Comparison of ENCODE assay signal across 17 cellular contexts in the genomic region with DNA sequence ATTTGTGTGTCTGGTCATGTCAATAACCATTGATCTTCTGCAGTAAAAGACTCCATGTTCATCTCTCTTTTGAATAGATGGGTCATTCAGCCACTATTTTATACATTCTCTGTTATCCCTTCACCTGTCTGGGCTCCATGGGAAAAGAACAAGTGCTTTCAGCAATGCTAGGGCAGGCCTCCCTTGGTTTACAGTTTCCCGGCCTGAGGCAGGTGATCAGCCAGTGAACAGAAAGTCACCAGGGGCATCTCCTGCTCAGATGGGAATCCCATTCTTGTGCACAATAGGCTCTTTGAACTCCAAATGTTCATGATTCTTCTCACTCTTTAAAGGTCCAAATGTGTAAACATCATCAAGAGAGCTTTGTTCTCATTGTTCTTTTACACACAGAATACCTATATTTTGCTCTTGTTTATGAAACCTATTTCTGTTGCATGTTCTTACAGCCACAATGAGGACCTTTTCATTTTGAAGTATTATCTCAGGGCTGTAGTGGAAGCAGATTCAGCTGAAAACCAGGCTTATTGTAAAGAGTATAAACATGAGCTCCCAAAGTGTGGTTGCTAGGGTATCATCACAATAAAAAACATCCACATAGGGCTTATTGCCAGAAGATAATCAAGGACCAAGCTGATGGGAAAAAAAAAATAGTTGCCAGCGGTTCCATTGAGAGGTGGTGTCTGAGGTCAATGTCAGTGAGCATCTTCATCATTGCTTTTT.
DNase-seq lines count a peak whose midpoint lies in the region; ATAC-seq and TF ChIP-seq lines count a peak whose summit lies in the region.
"Had no signal": no experiment of that assay in that cellular context is flagged by ENCODE, and none has a peak within 500 bp of the region (broad histone marks: within the 10 kb centered on the region; RNA-seq: fewer than 3 reads in every experiment).

No MANE protein-coding gene starts in this region.

- H3K4me1 Mint-ChIP-seq in osteocyte (ENCODE audit: unreplicated experiment) = peaks cover 28% of the 10 kb centered on the region
- H3K4me1 Mint-ChIP-seq: natural killer cell had no signal

- DNase-seq in NCI-H1092 treated with DMSO at 0.1 percent for 48 hours (lab: John Stamatoyannopoulos, UW) (peak; percentile 7), NCI-H1092 (lab: John Stamatoyannopoulos, UW) (no peak), NCI-H2196 treated with DMSO at 0.1 percent for 48 hours (lab: John Stamatoyannopoulos, UW; ENCODE audit: unreplicated experiment) (peak; percentile 54), caudate nucleus (lab: John Stamatoyannopoulos, UW) (no peak), osteocyte (ENCODE audit: extremely low spot score, unreplicated experiment) (no peak)
- no peak for DNase-seq in activated naive CD4-positive, alpha-beta T cell treated with Interleukin-2 at 50 U/mL for 16 hours
- no peak for DNase-seq in activated CD4-positive, alpha-beta T cell treated with anti-CD3 and anti-CD28 coated beads, Interleukin-2, amount 50 U/mL, for 48 hours
- DNase-seq: 8988T; activated effector memory CD4-positive, alpha-beta T cell treated with anti-CD3 and anti-CD28 coated beads, Interleukin-2, amount 50 U/mL, for 16 hours; amygdala; MM.1S; natural killer cell; NCI-H446; psoas muscle had no signal

- H3K27ac Mint-ChIP-seq in osteocyte (ENCODE audit: unreplicated experiment) = peak overlapping the region; percentile 23
- H3K27ac Mint-ChIP-seq: natural killer cell had no signal

- no peaks in the 10 kb centered on the region for H3K27me3 Mint-ChIP-seq in osteocyte (ENCODE audit: unreplicated experiment)

- peak overlapping the region; percentile 49 for H3K27ac ChIP-seq in caudate nucleus (ENCODE audit: low read depth, low read length)
- H3K27ac ChIP-seq: psoas muscle, tibial nerve had no signal

- H3K36me3 Mint-ChIP-seq in osteocyte (ENCODE audit: unreplicated experiment) = no peaks in the 10 kb centered on the region
- H3K36me3 Mint-ChIP-seq: natural killer cell had no signal

- no peak overlapping the region for H3K4me3 Mint-ChIP-seq in osteocyte (ENCODE audit: unreplicated experiment)
- H3K4me3 Mint-ChIP-seq: natural killer cell had no signal

- no peak for ATAC-seq in GM19324 (IDR thresholded peaks at IDR 0.05; ENCODE audit: low FRiP score, unreplicated experiment)
- ATAC-seq: HepG2, natural killer cell, psoas muscle had no signal

- no peak for TF ChIP-seq CTCF in osteocyte (IDR thresholded peaks at IDR 0.05)

- H3K9me3 Mint-ChIP-seq in osteocyte (ENCODE audit: unreplicated experiment) = no peaks in the 10 kb centered on the region
- H3K9me3 Mint-ChIP-seq: natural killer cell had no signal

Comparison
In these comparisons a context has a peak if more than half of its experiments do, and no peak if none do; other contexts are left out.
1. DNase-seq: peak in NCI-H1092 treated with DMSO at 0.1 percent for 48 hours (single experiment) and NCI-H2196 treated with DMSO at 0.1 percent for 48 hours (single experiment); none in NCI-H1092 (single experiment), caudate nucleus (0 of 61), osteocyte (single experiment), activated naive CD4-positive, alpha-beta T cell treated with Interleukin-2 at 50 U/mL for 16 hours (single experiment) and activated CD4-positive, alpha-beta T cell treated with anti-CD3 and anti-CD28 coated beads, Interleukin-2, amount 50 U/mL, for 48 hours (0 of 2).